Comparison of ENCODE assay signal across 8 cellular contexts in the genomic region with DNA sequence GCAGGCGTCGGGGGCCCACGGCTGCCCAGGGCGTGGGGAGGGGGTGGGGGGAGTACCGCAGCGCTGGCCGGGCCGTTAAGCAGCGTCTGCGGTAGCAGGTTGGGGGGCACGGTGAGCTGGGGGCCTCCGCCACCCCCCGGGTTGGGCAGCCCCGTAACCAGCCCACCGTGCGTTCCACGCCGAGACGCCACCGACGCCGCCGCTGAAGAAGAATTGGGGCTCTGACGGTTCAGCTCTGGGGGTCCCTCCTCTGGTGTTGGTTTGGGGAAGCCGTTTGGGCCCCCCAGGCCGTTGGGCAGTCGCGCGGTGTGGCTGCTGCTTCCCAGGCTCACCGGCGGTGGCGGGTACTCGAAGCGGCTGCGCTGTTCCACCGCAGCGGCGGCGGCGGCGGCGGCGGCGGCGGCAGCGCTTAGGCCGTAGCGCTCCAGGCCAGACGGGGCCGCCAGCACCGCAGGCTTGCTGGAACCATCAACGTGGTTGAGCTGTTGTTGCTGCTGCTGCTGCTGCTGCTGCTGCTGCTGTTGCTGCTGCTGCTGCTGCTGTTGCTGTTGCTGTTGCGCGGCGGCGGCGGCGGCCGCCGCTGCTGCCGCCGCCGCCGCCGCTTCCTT. TPM values are rescaled to one million over a fixed set of nuclear protein-coding genes. Genes with fewer than 3 reads are reported as not detected.
A peak's percentile ranks its signal among the peaks of the same experiment; 100 is the strongest.
DNase-seq lines count a peak whose midpoint lies in the region; ATAC-seq and TF ChIP-seq lines count a peak whose summit lies in the region.

No MANE protein-coding gene starts in this region.

- no peak for TF ChIP-seq POLR2A in testis (IDR thresholded peaks at IDR 0.05)

- peak overlapping the region; percentile 92 for H3K4me3 ChIP-seq in AG04449 (ENCODE audit: low read depth, low read length)
- H3K4me3 ChIP-seq in Jurkat, Clone E6-1 (ENCODE audit: low read length): peak overlapping the region; percentile 71
- peak overlapping the region; percentile 79 to 81 for H3K4me3 ChIP-seq in duodenal mucosa (ENCODE audit: low read depth in 1 of 2, low read length in 2 of 2)
- H3K4me3 ChIP-seq in mesenchymal stem cell (ENCODE audit: insufficient read depth in 1 of 2, low read depth in 1 of 2, low read length in 2 of 2): peak overlapping the region; percentile 81 to 90
- peak overlapping the region; percentile 72 to 91 for H3K4me3 ChIP-seq in testis

- H2BK120ac ChIP-seq in mesenchymal stem cell (ENCODE audit: low read depth, low read length): peak overlapping the region; percentile 100

- H3K18ac ChIP-seq in mesenchymal stem cell (ENCODE audit: low read depth in 1 of 2, low read length in 2 of 2): peak overlapping the region; percentile 99 to 100

- H3K4me1 ChIP-seq in duodenal mucosa (ENCODE audit: control insufficient read depth in 1 of 2, insufficient read depth in 2 of 2, low read length in 2 of 2) (peaks cover 51 to 58% of the 10 kb centered on the region in 2 donors), mesenchymal stem cell (ENCODE audit: control insufficient read depth, insufficient read depth, low read depth, low read length) (peaks cover 23% of the 10 kb centered on the region), testis (peaks cover 55% of the 10 kb centered on the region)

- H4K91ac ChIP-seq in mesenchymal stem cell (ENCODE audit: low read length): peak overlapping the region; percentile 99

- no peaks in the 10 kb centered on the region for H3K36me3 ChIP-seq in duodenal mucosa (ENCODE audit: control insufficient read depth in 1 of 2, insufficient read depth in 2 of 2, low read length in 2 of 2)
- H3K36me3 ChIP-seq in mesenchymal stem cell (ENCODE audit: control insufficient read depth in 1 of 2, insufficient read depth in 2 of 2, low read depth in 1 of 2, low read length in 2 of 2): peaks cover 24% of the 10 kb centered on the region in 2 experiments
- no peaks in the 10 kb centered on the region for H3K36me3 ChIP-seq in testis (ENCODE audit: low read depth, missing control alignments)

- H3K27ac ChIP-seq in duodenal mucosa (ENCODE audit: low read depth, low read length): peak overlapping the region; percentile 96
- peak overlapping the region; percentile 99 for H3K27ac ChIP-seq in mesenchymal stem cell (ENCODE audit: low read length, poor library complexity, severe bottlenecking)
- peak overlapping the region; percentile 94 to 98 for H3K27ac ChIP-seq in testis

- POLR2A ChIA-PET in AG04449 (lab: Yijun Ruan, JAX): interaction anchor here (0.7 to 2.8 kb wide), 8 partner anchors 13 to 108 kb away, joined by 3 to 17 read pairs (median 4); no protein-coding TSS in a partner anchor

- peak overlapping the region; percentile 97 for H4K8ac ChIP-seq in mesenchymal stem cell (ENCODE audit: low read length)

- CTCF ChIA-PET in AG04449 (lab: Yijun Ruan, JAX): interaction anchor here (0.7 to 13.4 kb wide), 12 partner anchors 13 to 151 kb away, joined by 3 to 110 read pairs (median 4); no protein-coding TSS in a partner anchor

- H3K27me3 ChIP-seq in duodenal mucosa (ENCODE audit: control insufficient read depth in 1 of 2, insufficient read depth in 2 of 2, low read length in 2 of 2) (no peaks in the 10 kb centered on the region), mesenchymal stem cell (ENCODE audit: control insufficient read depth in 1 of 2, insufficient read depth in 1 of 2, low read length in 2 of 2) (no peaks in the 10 kb centered on the region), testis (no peaks in the 10 kb centered on the region)

- H3K9me3 ChIP-seq in duodenal mucosa (ENCODE audit: control insufficient read depth in 1 of 2, low read length in 2 of 2) (no peaks in the 10 kb centered on the region), mesenchymal stem cell (ENCODE audit: control insufficient read depth, low read length) (no peaks in the 10 kb centered on the region), testis (no peaks in the 10 kb centered on the region)

- H3K14ac ChIP-seq in mesenchymal stem cell (ENCODE audit: low read length in 2 of 2): peak overlapping the region; percentile 79 to 100

- H2BK15ac ChIP-seq in mesenchymal stem cell (ENCODE audit: low read depth, poor library complexity, severe bottlenecking): peak overlapping the region; percentile 78

- H3K4me2 ChIP-seq in mesenchymal stem cell (ENCODE audit: low read length, poor library complexity, severe bottlenecking): peak overlapping the region; percentile 43

- under 1% methylated on average over 40 of the region's 65 CpGs for WGBS in mesenchymal stem cell
- WGBS in testis, 2 donors: 0 to 2% methylated on average over 14 to 29 of the region's 65 CpGs

- no peak overlapping the region for H2AFZ ChIP-seq in mesenchymal stem cell (ENCODE audit: low read depth, low read length)

- H2AK5ac ChIP-seq in mesenchymal stem cell (ENCODE audit: low read length, severe bottlenecking): peak overlapping the region; percentile 37

- TF ChIP-seq CTCF in AG04449 (IDR thresholded peaks at IDR 0.05; ENCODE audit: insufficient read depth, low read length, missing control alignments) (no peak), testis (IDR thresholded peaks at IDR 0.05) (no peak)

- H3K79me1 ChIP-seq in mesenchymal stem cell (replicated peaks; ENCODE audit: low read length, poor library complexity, severe bottlenecking): peaks cover 5% of the 10 kb centered on the region

- H2BK5ac ChIP-seq in mesenchymal stem cell (ENCODE audit: low read depth, low read length, poor library complexity, severe bottlenecking): peak overlapping the region; percentile 97

- DNase-seq in AG04449 (ENCODE audit: low read depth, low spot score) (no peak), mesenchymal stem cell (peak; percentile 57), testis (no peak), DMS153 treated with DMSO at 0.1 percent for 48 hours (lab: John Stamatoyannopoulos, UW; ENCODE audit: unreplicated experiment) (no peak)
- no peak for DNase-seq in Jurkat, Clone E6-1 (ENCODE audit: low read depth, low spot score)
- DNase-seq in activated CD4-positive, CD25-positive, alpha-beta regulatory T cell treated with anti-CD3 and anti-CD28 coated beads, Interleukin-2, amount 50 U/mL, for 72 hours: peak; percentile 51

- peak overlapping the region; percentile 86 to 88 for H3K4ac ChIP-seq in mesenchymal stem cell (ENCODE audit: low read depth in 1 of 2, low read length in 2 of 2)

- H3K23ac ChIP-seq in mesenchymal stem cell (ENCODE audit: low read length in 2 of 2): peak overlapping the region in 1 of 2 experiments; percentile 97

- intact Hi-C loops in testis (cut with DNase I; ENCODE audit: low total_unique reads): loop anchor here (5.0 kb wide), 1 partner anchor 295 kb away; a partner anchor contains a TSS

- H3K9ac ChIP-seq in duodenal mucosa (ENCODE audit: low read depth in 1 of 2, low read length in 2 of 2) (peak overlapping the region; percentile 82 to 92), mesenchymal stem cell (ENCODE audit: low read length) (peak overlapping the region; percentile 99)

- ATAC-seq in GM18868 (IDR thresholded peaks at IDR 0.05; ENCODE audit: unreplicated experiment): peak; percentile 9

- H2BK12ac ChIP-seq in mesenchymal stem cell (ENCODE audit: low read length in 2 of 2): peak overlapping the region; percentile 61 to 95

RNA-seq across cellular contexts. Expression of a gene that starts 1.5 kb away (rescaled TPM):
- polyA plus RNA-seq in Jurkat, Clone E6-1 (2012; ENCODE audit: insufficient read depth, insufficient read length): 16.3 TPM
- 49.1 TPM for polyA plus RNA-seq in mesenchymal stem cell (2013, experiment 1 of 2)
- polyA plus RNA-seq in mesenchymal stem cell (2013, experiment 2 of 2): 48.1 TPM
- 100 to 1,000 TPM in 1 of 2 donors, 10 to 100 TPM in 1; 94.6 to 120 TPM for total RNA-seq in testis
- 30.9 TPM for polyA plus RNA-seq in testis (ENCODE audit: insufficient read depth, low read depth, low replicate concordance)

Comparison
In these comparisons a context has a peak if more than half of its experiments do, and no peak if none do; other contexts are left out.
1. DNase-seq: peak in activated CD4-positive, CD25-positive, alpha-beta regulatory T cell treated with anti-CD3 and anti-CD28 coated beads, Interleukin-2, amount 50 U/mL, for 72 hours (single experiment) and mesenchymal stem cell (single experiment); none in AG04449 (single experiment), Jurkat, Clone E6-1 (single experiment), testis (single experiment) and DMS153 treated with DMSO at 0.1 percent for 48 hours (single experiment).
2. Peak in every context shown above with its lines, with median percentiles within 50 percentile points of each other: H3K4me3 ChIP-seq and H3K27ac ChIP-seq.